8 cellular contexts compared by ENCODE assay signal in the genomic region with DNA sequence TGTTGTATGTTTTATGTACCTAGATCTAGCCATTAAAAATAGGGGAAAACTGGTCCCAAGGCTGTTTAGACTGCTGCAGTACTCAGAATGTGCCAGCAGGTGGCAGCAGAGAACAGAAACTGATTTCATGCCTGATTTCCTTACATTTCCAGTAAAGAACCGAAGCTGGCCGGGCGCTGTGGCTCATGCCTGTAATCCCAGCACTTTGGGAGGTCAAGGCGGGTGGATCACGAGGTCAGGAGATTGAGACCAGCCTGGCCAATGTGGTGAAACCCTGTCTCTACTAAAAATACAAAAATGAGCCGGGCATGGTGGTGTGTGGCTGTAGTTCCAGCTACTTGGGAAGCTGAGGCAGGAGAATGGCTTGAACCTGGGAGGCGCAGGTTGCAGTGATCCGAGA. TPM values are rescaled to one million over a fixed set of nuclear protein-coding genes. Genes with fewer than 3 reads are reported as not detected.
DNase-seq lines count a peak whose midpoint lies in the region; ATAC-seq and TF ChIP-seq lines count a peak whose summit lies in the region.
"Not testable (repeated sequence)": the region's sequence is repeated elsewhere in the genome, so short reads cannot be mapped to it uniquely, and the experiment has no call there.

No MANE protein-coding gene starts in this region.

- no CpG with 5 or more reads among the region's 8 CpGs for WGBS in IMR-90 (ENCODE audit: extremely low coverage in 2 of 2, insufficient read length in 1 of 2), 2 experiments
- WGBS in liver, result 20% methylated on average over 8 of the region's 8 CpGs

- H3K9me1 ChIP-seq in IMR-90 (ENCODE audit: insufficient read depth, low read length), result peaks cover 27% of the 10 kb centered on the region

- not testable (repeated sequence) for H3K27me3 ChIP-seq in BE2C; IMR-90 (ENCODE audit: control insufficient read depth, insufficient read depth, low read length); liver (ENCODE audit: control insufficient read depth in 4 of 4, insufficient read depth in 4 of 4, low read length in 3 of 4)

- H3K9ac ChIP-seq in IMR-90 (ENCODE audit: low read depth, low read length); liver (ENCODE audit: low read depth in 1 of 2, low read length in 2 of 2): not testable (repeated sequence)

- H3K56ac ChIP-seq in IMR-90 (ENCODE audit: extremely low read depth, insufficient read depth, low read length), result not testable (repeated sequence)

- not testable (repeated sequence) for H3K23ac ChIP-seq in IMR-90 (ENCODE audit: low read depth, low read length)

- not testable (repeated sequence) for H2AFZ ChIP-seq in IMR-90 (replicated peaks; ENCODE audit: low read length, poor library complexity)

- peak; percentile 87 for TF ChIP-seq CTCF in BE2C (IDR thresholded peaks at IDR 0.05; ENCODE audit: low read depth, low read length)
- peak; percentile 83 for TF ChIP-seq CTCF in IMR-90 (conservative IDR thresholded peaks at IDR 0.05; ENCODE audit: low read depth, low read length)
- TF ChIP-seq CTCF in liver (IDR thresholded peaks at IDR 0.05; ENCODE audit: low read depth, low read length, missing input control), result peak; percentile 97

- TF ChIP-seq RAD21 in IMR-90 (IDR thresholded peaks at IDR 0.05; ENCODE audit: low read length), result peak; percentile 73
- TF ChIP-seq RAD21 in liver (IDR thresholded peaks at IDR 0.05), result peak; percentile 94 to 96

- H4K5ac ChIP-seq in IMR-90 (ENCODE audit: low read depth, low read length), result not testable (repeated sequence)

- in situ Hi-C loops in IMR-90 (cut with MboI; ENCODE audit: low sequenced_read_pairs), result loop anchor here (10.0 to 25.0 kb wide), 5 partner anchors 316 to 1291 kb away; a partner anchor contains a TSS

- H4K20me1 ChIP-seq in IMR-90 (ENCODE audit: insufficient read depth, low read length), result peaks cover 71% of the 10 kb centered on the region; the same call in 1 of the 2 replicates

- dilution Hi-C loops in IMR-90 (cut with HindIII; ENCODE audit: low sequenced_read_pairs, unreplicated experiment), result not testable (repeated sequence)

- H4K8ac ChIP-seq in IMR-90 (ENCODE audit: low read depth in 2 of 2, low read length in 2 of 2), result not testable (repeated sequence)

- DNase-seq in BE2C (peak; percentile 73), IMR-90 (peak; percentile 65), OCI-M1 (lab: John Stamatoyannopoulos, UW) (peak; percentile 88)
- DNase-seq in activated CD8-positive, alpha-beta memory T cell treated with anti-CD3 and anti-CD28 coated beads for 48 hours (ENCODE audit: low read depth in 2 of 3, low spot score in 2 of 3), result peak; percentile 36 to 74 (median 62)
- peak; percentile 58 for DNase-seq in effector CD4-positive, alpha-beta T cell
- DNase-seq in stimulated activated CD4-positive, alpha-beta T cell treated with anti-CD3 and anti-CD28 coated beads, Interleukin-4, amount 100 ng/mL, for 1 hour, result peak; percentile 73

- H3K79me1 ChIP-seq in IMR-90 (ENCODE audit: low read depth in 1 of 2, low read length in 2 of 2), result peaks cover 8 to 59% of the 10 kb centered on the region in 2 experiments

- not testable (repeated sequence) for H2AK5ac ChIP-seq in IMR-90 (ENCODE audit: low read depth, low read length)

- TF ChIP-seq POLR2A in IMR-90 (IDR thresholded peaks at IDR 0.05; ENCODE audit: low read depth, low read length), result not testable (repeated sequence)

- intact Hi-C loops in IMR-90 (cut with micrococcal nuclease), result loop anchor here (5.0 to 10.0 kb wide), 3 partner anchors 116 to 171 kb away; no protein-coding TSS in a partner anchor

- not testable (repeated sequence) for H2BK20ac ChIP-seq in IMR-90 (ENCODE audit: low read depth, low read length)

- H3K4me2 ChIP-seq in IMR-90 (ENCODE audit: low read depth, low read length), result not testable (repeated sequence)

- not testable (repeated sequence) for BruUV-seq in IMR-90 (replicated peaks; lab: Mats Ljungman, UMichigan)

- not testable (repeated sequence) for H3K18ac ChIP-seq in IMR-90 (ENCODE audit: low read depth, low read length)

- H3K9me3 ChIP-seq in BE2C; IMR-90 (ENCODE audit: control insufficient read depth, insufficient read depth, low read length); liver (ENCODE audit: control insufficient read depth in 4 of 4, low read length in 3 of 4): not testable (repeated sequence)

- ATAC-seq in GM19372 (IDR thresholded peaks at IDR 0.05; ENCODE audit: low read depth, unreplicated experiment) (peak; percentile 70), IMR-90 (ENCODE audit: low read depth) (peak; percentile 75)

- CTCF ChIA-PET in IMR-90 (lab: Yijun Ruan, JAX), result interaction anchor here (0.6 to 3.0 kb wide), 27 partner anchors 8 to 1390 kb away, joined by 3 to 18 read pairs (median 4); no protein-coding TSS in a partner anchor

- H3K4me1 ChIP-seq in BE2C; liver (ENCODE audit: control insufficient read depth in 4 of 4, insufficient read depth in 4 of 4, low read length in 3 of 4): not testable (repeated sequence)
- peaks cover 21% of the 10 kb centered on the region for H3K4me1 ChIP-seq in IMR-90 (ENCODE audit: control insufficient read depth, insufficient read depth, low read length)

- peak overlapping the region; percentile 74 for H2BK5ac ChIP-seq in IMR-90 (ENCODE audit: low read depth, low read length, poor library complexity, severe bottlenecking)

- not testable (repeated sequence) for H2BK120ac ChIP-seq in IMR-90 (ENCODE audit: low read depth, low read length)

- not testable (repeated sequence) for H3K14ac ChIP-seq in IMR-90 (replicated peaks; ENCODE audit: low read depth, low read length)

- not testable (repeated sequence) for H4K91ac ChIP-seq in IMR-90 (ENCODE audit: insufficient read depth, low read depth, low read length)

- POLR2A ChIA-PET in IMR-90 (lab: Charles Lee; ENCODE audit: unreplicated experiment), result interaction anchor here (0.6 kb wide), 1 partner anchor 91 kb away, joined by 3 read pairs; no protein-coding TSS in a partner anchor

- not testable (repeated sequence) for H3K36me3 ChIP-seq in BE2C; IMR-90 (ENCODE audit: control insufficient read depth, insufficient read depth, low read length); liver (ENCODE audit: control insufficient read depth in 4 of 4, insufficient read depth in 3 of 4, low read depth in 1 of 4, low read length in 3 of 4)

- H2AK9ac ChIP-seq in IMR-90 (replicated peaks; ENCODE audit: low read depth, low read length, poor library complexity), result not testable (repeated sequence)

- H3K4ac ChIP-seq in IMR-90 (ENCODE audit: low read depth, low read length), result not testable (repeated sequence)

- H3K27ac ChIP-seq in IMR-90 (ENCODE audit: insufficient read depth, low read length), result peak overlapping the region; percentile 42; the same call in 1 of the 2 replicates
- H3K27ac ChIP-seq in liver (ENCODE audit: low read depth in 1 of 2, low read length in 2 of 2), result not testable (repeated sequence)

- not testable (repeated sequence) for H3K4me3 ChIP-seq in BE2C (ENCODE audit: low read depth, low read length); IMR-90 (ENCODE audit: insufficient read depth, low read depth, low read length); liver (ENCODE audit: low read depth in 1 of 3, low read length in 3 of 3)

- H2BK15ac ChIP-seq in IMR-90 (ENCODE audit: low read depth, low read length), result not testable (repeated sequence)

TF ChIP-seq in IMR-90, 13 proteins besides CTCF, POLR2A, EP300 and RAD21:
- TF ChIP-seq SMC3 (IDR thresholded peaks at IDR 0.05; ENCODE audit: low read depth, low read length), result peak; percentile 73

TF ChIP-seq in liver, 16 proteins besides CTCF, POLR2A, EP300 and RAD21:
- TF ChIP-seq NR2F2 (IDR thresholded peaks at IDR 0.05) (peak; percentile 13), RXRA (IDR thresholded peaks at IDR 0.05) (peak in 1 of 2 donors; percentile 23)

RNA-seq across cellular contexts. Expression of a gene that starts 59.8 kb away (rescaled TPM):
- 9.9 TPM for polyA plus RNA-seq in BE2C (2012; ENCODE audit: insufficient read depth, insufficient read length, low read depth)
- total RNA-seq in IMR-90 (2012; rRNA removed) (367 and 485 TPM in 2 replicates), liver (10 to 100 TPM; 32.2 to 69.6 TPM)
- polyA plus RNA-seq in IMR-90 (2012; rRNA removed) (222 and 266 TPM in 2 replicates), liver (10 to 100 TPM; 17.5 to 44.2 TPM)
- polyA plus RNA-seq in IMR-90 (2012; cell fraction: cytosol; rRNA removed), result 78.3 and 114 TPM in 2 replicates
- 533 and 693 TPM in 2 replicates for polyA plus RNA-seq in IMR-90 (2012; cell fraction: nucleus; rRNA removed; ENCODE audit: low replicate concordance)
